Comparison of ENCODE assay signal across 8 cellular contexts in the genomic region with DNA sequence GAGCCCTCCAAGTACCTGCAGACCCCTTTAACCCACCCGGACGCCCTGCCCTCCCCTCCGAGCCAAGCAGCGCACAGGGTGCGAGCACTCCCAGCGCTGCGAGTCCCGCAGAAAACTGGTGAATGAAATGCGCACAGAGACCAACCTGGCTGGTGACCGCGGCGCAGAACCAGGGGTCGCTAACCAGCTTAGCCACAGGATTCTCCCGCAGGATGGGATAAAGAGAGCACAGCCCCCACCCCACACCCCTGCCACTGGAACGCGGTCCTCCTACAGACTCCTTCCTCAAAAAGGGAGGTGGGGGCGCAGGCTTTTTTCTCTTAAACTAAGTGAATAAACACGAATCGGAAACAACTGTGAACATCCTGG. TPM values are rescaled to one million over a fixed set of nuclear protein-coding genes. Genes with fewer than 3 reads are reported as not detected.
DNase-seq lines count a peak whose midpoint lies in the region; ATAC-seq and TF ChIP-seq lines count a peak whose summit lies in the region.

No MANE protein-coding gene starts in this region.

- H3K27me3 Mint-ChIP-seq in T-cell = no peaks in the 10 kb centered on the region

- intact Hi-C loops in colonic mucosa (cut with DNase I) = no loop called here
- intact Hi-C loops in lower lobe of right lung (cut with DNase I) = no loop called here

- no peaks in the 10 kb centered on the region for H3K36me3 Mint-ChIP-seq in T-cell

- no peaks in the 10 kb centered on the region for H3K36me3 ChIP-seq in colonic mucosa
- H3K36me3 ChIP-seq in lower lobe of right lung = no peaks in the 10 kb centered on the region

- DNase-seq in NCI-H2227 (lab: John Stamatoyannopoulos, UW; ENCODE audit: unreplicated experiment) (peak; percentile 59), NCI-H2227 treated with DMSO at 0.1 percent for 48 hours (lab: John Stamatoyannopoulos, UW) (no peak), T-cell (peak in 17 of 34 experiments; percentile 0 to 27 (median 5)), colonic mucosa (peak; percentile 35), lower lobe of right lung (peak; percentile 49), superior temporal gyrus (ENCODE audit: extremely low spot score) (peak; percentile 14)

- H3K4me3 ChIP-seq in colonic mucosa (peak overlapping the region; percentile 86), lower lobe of right lung (peak overlapping the region; percentile 87)

- peaks cover 4% of the 10 kb centered on the region for H3K4me1 ChIP-seq in colonic mucosa
- H3K4me1 ChIP-seq in lower lobe of right lung = peaks cover 18% of the 10 kb centered on the region

- H3K27me3 ChIP-seq in colonic mucosa = no peaks in the 10 kb centered on the region
- no peaks in the 10 kb centered on the region for H3K27me3 ChIP-seq in lower lobe of right lung (ENCODE audit: low read depth)

- no peak for TF ChIP-seq CTCF in colonic mucosa (IDR thresholded peaks at IDR 0.05)
- TF ChIP-seq CTCF in lower lobe of right lung (IDR thresholded peaks at IDR 0.05) = no peak

- H3K27ac Mint-ChIP-seq in T-cell = peak overlapping the region; percentile 87

- H3K4me3 Mint-ChIP-seq in T-cell = peak overlapping the region; percentile 91 to 95 (median 93)

- CTCF ChIA-PET in T-cell (lab: Charles Lee) = interaction anchor here in 1 of 2 donors (0.6 kb wide), 1 partner anchor 234 kb away, joined by 3 read pairs; no protein-coding TSS in a partner anchor

- H3K4me1 Mint-ChIP-seq in T-cell = peaks cover 49 to 54% (median 50%) of the 10 kb centered on the region in 3 donors

- ATAC-seq in T-cell (replicated peaks in 1 of 4) = no peak
- no peak for ATAC-seq in lower lobe of right lung
- ATAC-seq in GM21528 (IDR thresholded peaks at IDR 0.05; ENCODE audit: low FRiP score, unreplicated experiment) = no peak
- no peak for ATAC-seq in HG03097 (IDR thresholded peaks at IDR 0.05; ENCODE audit: low FRiP score, unreplicated experiment)

- peak overlapping the region; percentile 86 to 96 for H3K9ac ChIP-seq in colonic mucosa (ENCODE audit: low read depth in 2 of 2, low read length in 2 of 2)

- H3K27ac ChIP-seq in colonic mucosa = peak overlapping the region; percentile 99
- H3K27ac ChIP-seq in lower lobe of right lung = peak overlapping the region; percentile 99

- H3K9me3 Mint-ChIP-seq in T-cell = no peaks in the 10 kb centered on the region

- H3K9me3 ChIP-seq in colonic mucosa = no peaks in the 10 kb centered on the region
- no peaks in the 10 kb centered on the region for H3K9me3 ChIP-seq in lower lobe of right lung

- POLR2A ChIA-PET in T-cell (lab: Charles Lee) = interaction anchor here in 1 of 2 donors (0.6 to 3.5 kb wide), 7 partner anchors 8 to 253 kb away, joined by 6 to 33 read pairs (median 8); no protein-coding TSS in a partner anchor

RNA-seq across cellular contexts. Expression of gene ATP2B1, which starts 1.0 kb away (rescaled TPM):
- total RNA-seq in T-cell = 100 to 1,000 TPM in 1 of 5 donors, 10 to 100 TPM in 4; 38.3 to 104 (median 44.4) TPM
- total RNA-seq in colonic mucosa = 10 to 100 TPM; 46.9 to 59.8 TPM
- total RNA-seq in lower lobe of right lung = 34.5 TPM
